1 cellular context compared by ENCODE assay signal in the genomic region with DNA sequence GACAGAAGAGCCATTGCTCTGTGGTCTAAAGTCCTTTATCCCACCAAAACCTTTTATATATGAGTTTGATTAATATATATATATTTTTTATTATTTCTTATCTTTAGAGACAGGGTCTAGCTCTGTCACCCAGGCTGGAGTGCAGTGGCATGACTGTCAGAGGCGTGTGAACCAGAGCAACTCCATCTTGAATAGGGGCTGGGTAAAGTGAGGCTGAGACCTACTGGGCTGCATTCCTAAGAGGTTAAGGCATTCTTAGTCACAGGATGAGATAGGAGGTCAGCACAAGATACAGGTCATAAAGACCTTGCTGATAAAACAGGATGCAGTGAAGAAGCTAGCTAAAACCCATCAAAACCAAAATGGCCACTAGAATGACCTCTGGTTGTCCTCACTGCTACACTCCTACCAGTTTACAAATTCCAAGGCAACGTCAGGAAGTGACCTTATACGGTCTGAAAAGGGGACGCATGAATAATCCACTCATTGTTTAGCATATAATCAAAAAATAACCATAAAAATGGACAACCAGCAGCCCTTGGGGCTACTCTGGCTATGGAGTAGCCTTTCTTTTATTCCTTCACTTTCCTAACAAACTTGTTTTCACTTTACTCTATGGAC.
A peak's percentile ranks its signal among the peaks of the same experiment; 100 is the strongest.
TF ChIP-seq lines count a peak whose summit lies in the region.

No MANE protein-coding gene starts in this region.

TF ChIP-seq in H1, 55 proteins besides CTCF, POLR2A, EP300 and RAD21:
- no peak for TF ChIP-seq HDAC6 (IDR thresholded peaks at IDR 0.05; ENCODE audit: low read depth, low read length)
- TF ChIP-seq KDM1A (IDR thresholded peaks at IDR 0.05; ENCODE audit: borderline replicate concordance, low read length): no peak
- TF ChIP-seq YY1 (IDR thresholded peaks at IDR 0.05; ENCODE audit: low read depth, low read length): 0 out of 2 replicates have a peak, but pooled peaks have one; percentile 41
- TF ChIP-seq EGR1 (IDR thresholded peaks at IDR 0.05; ENCODE audit: borderline replicate concordance, low read depth, low read length): no peak
- no peak for TF ChIP-seq SUZ12 (IDR thresholded peaks at IDR 0.05; ENCODE audit: low read length)
- TF ChIP-seq ZNF274 (IDR thresholded peaks at IDR 0.05; ENCODE audit: borderline replicate concordance, extremely low read depth, low read length): no peak
- peak; percentile 49; the same call in 1 of the 2 replicates for TF ChIP-seq SRF (IDR thresholded peaks at IDR 0.05; ENCODE audit: low read depth, low read length)
